Comparison of ENCODE assay signal across 1 cellular context in the genomic region with DNA sequence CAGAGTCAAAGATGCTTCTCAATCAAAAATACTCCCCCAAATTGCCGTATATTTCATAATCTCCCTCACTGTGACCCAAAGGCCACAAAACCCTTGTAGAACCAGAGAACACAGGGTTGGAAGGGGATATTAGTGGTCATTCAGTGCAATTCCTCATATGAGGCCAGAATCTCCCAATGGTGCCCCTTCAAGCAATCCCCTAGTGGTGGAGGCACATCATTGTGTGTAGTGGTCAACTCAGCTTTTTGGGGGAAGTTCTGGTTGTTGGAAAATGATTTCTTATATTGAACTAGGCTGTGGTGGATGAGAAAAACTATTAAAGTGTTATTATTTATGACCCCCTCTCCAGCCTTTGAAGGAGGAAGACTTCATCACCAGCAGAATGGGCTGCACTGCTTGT.
TF ChIP-seq lines count a peak whose summit lies in the region.

No MANE protein-coding gene starts in this region.

TF ChIP-seq in K562, 482 proteins besides CTCF, POLR2A, EP300 and RAD21:
- TF ChIP-seq ETV6 (IDR thresholded peaks at IDR 0.05; ENCODE audit: borderline replicate concordance in 1 of 2, low read depth in 2 of 2, low read length in 1 of 2), result no peak
- no peak for TF ChIP-seq ETV6 (CRISPR knock-in tag; IDR thresholded peaks at IDR 0.05; ENCODE audit: borderline replicate concordance)
- no peak for TF ChIP-seq MTA2 (IDR thresholded peaks at IDR 0.05; ENCODE audit: low read depth)
- no peak for TF ChIP-seq MBD2 (IDR thresholded peaks at IDR 0.05; ENCODE audit: borderline replicate concordance, low read depth)
- TF ChIP-seq ZNF384 (IDR thresholded peaks at IDR 0.05; ENCODE audit: low read depth, low read length), result no peak
- TF ChIP-seq CREB3 (tag; conservative IDR thresholded peaks at IDR 0.05; ENCODE audit: low read depth), result no peak
- no peak for TF ChIP-seq RFX7 (CRISPR knock-in tag; IDR thresholded peaks at IDR 0.05)
- TF ChIP-seq HDAC6 (IDR thresholded peaks at IDR 0.05; ENCODE audit: low read depth, low read length), result no peak
- TF ChIP-seq, protein P1, sequence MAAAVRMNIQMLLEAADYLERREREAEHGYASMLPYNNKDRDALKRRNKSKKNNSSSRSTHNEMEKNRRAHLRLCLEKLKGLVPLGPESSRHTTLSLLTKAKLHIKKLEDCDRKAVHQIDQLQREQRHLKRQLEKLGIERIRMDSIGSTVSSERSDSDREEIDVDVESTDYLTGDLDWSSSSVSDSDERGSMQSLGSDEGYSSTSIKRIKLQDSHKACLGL (CRISPR knock-in tag; IDR thresholded peaks at IDR 0.05; ENCODE audit: borderline replicate concordance, poor library complexity, severe bottlenecking), result no peak
- TF ChIP-seq, protein P2, sequence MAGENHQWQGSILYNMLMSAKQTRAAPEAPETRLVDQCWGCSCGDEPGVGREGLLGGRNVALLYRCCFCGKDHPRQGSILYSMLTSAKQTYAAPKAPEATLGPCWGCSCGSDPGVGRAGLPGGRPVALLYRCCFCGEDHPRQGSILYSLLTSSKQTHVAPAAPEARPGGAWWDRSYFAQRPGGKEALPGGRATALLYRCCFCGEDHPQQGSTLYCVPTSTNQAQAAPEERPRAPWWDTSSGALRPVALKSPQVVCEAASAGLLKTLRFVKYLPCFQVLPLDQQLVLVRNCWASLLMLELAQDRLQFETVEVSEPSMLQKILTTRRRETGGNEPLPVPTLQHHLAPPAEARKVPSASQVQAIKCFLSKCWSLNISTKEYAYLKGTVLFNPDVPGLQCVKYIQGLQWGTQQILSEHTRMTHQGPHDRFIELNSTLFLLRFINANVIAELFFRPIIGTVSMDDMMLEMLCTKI (IDR thresholded peaks at IDR 0.05; ENCODE audit: partially characterized antibody), result no peak
- TF ChIP-seq, protein P3, sequence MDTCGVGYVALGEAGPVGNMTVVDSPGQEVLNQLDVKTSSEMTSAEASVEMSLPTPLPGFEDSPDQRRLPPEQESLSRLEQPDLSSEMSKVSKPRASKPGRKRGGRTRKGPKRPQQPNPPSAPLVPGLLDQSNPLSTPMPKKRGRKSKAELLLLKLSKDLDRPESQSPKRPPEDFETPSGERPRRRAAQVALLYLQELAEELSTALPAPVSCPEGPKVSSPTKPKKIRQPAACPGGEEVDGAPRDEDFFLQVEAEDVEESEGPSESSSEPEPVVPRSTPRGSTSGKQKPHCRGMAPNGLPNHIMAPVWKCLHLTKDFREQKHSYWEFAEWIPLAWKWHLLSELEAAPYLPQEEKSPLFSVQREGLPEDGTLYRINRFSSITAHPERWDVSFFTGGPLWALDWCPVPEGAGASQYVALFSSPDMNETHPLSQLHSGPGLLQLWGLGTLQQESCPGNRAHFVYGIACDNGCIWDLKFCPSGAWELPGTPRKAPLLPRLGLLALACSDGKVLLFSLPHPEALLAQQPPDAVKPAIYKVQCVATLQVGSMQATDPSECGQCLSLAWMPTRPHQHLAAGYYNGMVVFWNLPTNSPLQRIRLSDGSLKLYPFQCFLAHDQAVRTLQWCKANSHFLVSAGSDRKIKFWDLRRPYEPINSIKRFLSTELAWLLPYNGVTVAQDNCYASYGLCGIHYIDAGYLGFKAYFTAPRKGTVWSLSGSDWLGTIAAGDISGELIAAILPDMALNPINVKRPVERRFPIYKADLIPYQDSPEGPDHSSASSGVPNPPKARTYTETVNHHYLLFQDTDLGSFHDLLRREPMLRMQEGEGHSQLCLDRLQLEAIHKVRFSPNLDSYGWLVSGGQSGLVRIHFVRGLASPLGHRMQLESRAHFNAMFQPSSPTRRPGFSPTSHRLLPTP (IDR thresholded peaks at IDR 0.05; ENCODE audit: borderline replicate concordance, extremely low read depth, insufficient read length), result no peak
- no peak for TF ChIP-seq POU5F1 (IDR thresholded peaks at IDR 0.05; ENCODE audit: borderline replicate concordance, low read depth, low read length, partially characterized antibody)
- TF ChIP-seq GATAD2A (IDR thresholded peaks at IDR 0.05), result no peak
- TF ChIP-seq FOXO4 (CRISPR knock-in tag; IDR thresholded peaks at IDR 0.05), result no peak
- TF ChIP-seq YY1 (IDR thresholded peaks at IDR 0.05; ENCODE audit: borderline replicate concordance in 1 of 3, control insufficient read depth in 1 of 3, extremely low read depth in 1 of 3, insufficient read depth in 3 of 3, insufficient read length in 1 of 3, insufficient replicate concordance in 2 of 3, low read depth in 1 of 3, low read length in 2 of 3), result no peak
- TF ChIP-seq, protein P4, sequence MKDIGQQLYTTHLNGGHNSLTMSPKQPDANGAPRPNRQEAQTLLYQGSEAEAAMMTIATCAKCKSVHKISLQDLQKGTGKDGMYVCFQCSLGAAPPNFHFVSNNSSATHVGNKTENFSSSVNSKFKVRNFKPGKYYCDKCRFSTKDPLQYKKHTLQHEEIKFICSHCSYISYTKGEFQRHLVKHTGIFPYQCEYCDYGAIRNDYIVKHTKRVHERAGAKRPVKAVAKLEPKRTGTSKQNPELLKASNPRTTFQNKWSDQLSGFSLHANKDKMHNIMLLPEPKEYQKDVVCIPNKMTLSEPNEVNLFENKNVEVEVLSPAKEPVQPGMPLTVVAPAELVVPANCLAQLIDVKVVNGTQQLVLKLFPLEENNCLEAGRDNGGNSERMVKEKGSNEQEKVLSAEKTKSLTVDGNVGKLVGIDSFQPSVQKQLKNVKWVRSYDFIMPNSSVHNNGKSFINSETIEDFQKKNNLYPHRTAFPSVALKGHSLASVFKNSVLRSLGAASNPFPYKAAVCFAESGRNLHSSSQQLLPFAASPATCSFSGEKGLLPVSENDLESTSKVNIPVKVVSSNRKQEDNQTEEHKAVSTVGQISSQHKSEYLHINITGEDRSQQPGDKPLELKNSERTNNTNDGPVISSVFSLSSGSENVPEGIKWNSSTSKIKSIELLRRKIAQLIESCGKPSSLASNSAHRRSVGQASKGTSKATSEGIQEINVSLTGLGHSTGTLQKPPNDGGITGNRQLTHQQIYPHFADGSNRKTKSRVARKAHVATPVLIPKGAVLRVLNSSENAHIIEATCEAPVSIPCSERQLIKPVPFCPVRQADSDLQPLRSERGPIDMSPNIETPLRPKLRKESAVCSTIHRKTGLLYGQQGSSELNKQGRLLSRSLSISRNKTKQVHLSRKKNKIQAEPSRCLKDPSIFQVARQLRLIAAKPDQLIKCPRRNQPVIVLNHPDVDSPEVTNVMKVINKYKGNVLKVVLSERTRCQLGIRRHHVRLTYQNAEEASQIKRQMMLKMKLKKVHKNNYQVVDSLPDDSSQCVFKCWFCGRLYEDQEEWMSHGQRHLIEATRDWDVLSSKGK (CRISPR knock-in tag; IDR thresholded peaks at IDR 0.05), result no peak
- TF ChIP-seq PPARD (CRISPR knock-in tag; IDR thresholded peaks at IDR 0.05), result no peak
- no peak for TF ChIP-seq U2AF2 (optimal IDR thresholded peaks at IDR 0.05; ENCODE audit: low read depth, low read length)
- no peak for TF ChIP-seq TAF9B (IDR thresholded peaks at IDR 0.05; ENCODE audit: partially characterized antibody)
TF ChIP-seq in K562: peak in this region for 0.
